Comparison of ENCODE assay signal across 8 cellular contexts in the genomic region with DNA sequence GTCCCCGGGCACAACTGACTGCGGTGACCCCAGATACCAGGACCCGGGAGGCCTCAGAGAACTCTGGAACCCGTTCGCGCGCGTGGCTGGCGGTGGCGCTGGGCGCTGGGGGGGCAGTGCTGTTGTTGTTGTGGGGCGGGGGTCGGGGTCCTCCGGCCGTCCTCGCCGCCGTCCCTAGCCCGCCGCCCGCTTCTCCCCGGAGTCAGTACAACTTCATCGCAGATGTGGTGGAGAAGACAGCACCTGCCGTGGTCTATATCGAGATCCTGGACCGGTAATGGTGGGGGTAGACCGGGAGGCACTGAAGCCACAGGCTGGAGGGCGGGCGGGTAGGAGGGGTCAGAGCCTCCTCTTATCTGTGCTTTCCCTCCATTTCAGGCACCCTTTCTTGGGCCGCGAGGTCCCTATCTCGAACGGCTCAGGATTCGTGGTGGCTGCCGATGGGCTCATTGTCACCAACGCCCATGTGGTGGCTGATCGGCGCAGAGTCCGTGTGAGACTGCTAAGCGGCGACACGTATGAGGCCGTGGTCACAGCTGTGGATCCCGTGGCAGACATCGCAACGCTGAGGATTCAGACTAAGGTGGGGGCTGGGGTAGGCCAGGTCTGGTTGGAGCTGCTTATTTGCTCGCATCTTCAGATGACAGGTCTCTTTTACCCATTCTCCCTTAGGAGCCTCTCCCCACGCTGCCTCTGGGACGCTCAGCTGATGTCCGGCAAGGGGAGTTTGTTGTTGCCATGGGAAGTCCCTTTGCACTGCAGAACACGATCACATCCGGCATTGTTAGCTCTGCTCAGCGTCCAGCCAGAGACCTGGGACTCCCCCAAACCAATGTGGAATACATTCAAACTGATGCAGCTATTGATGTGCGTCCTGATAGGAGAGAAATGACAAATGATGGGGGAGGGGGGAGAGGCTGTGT. TPM values are rescaled to one million over a fixed set of nuclear protein-coding genes. Genes with fewer than 3 reads are reported as not detected.
DNase-seq lines count a peak whose midpoint lies in the region; ATAC-seq and TF ChIP-seq lines count a peak whose summit lies in the region.

No MANE protein-coding gene starts in this region.

- H3K9me3 ChIP-seq in OCI-LY1 (ENCODE audit: low read length) (no peaks in the 10 kb centered on the region), cardiac muscle cell (ENCODE audit: low read depth) (no peaks in the 10 kb centered on the region), parathyroid adenoma (ENCODE audit: control insufficient read depth, low read length) (no peaks in the 10 kb centered on the region)

- peaks cover 36% of the 10 kb centered on the region for H3K4me1 Mint-ChIP-seq in activated naive CD4-positive, alpha-beta T cell treated with anti-CD3 and anti-CD28 coated beads, Interleukin-2, amount 50 U/mL, for 24 hours

- peak overlapping the region; percentile 91 for H3K4me3 ChIP-seq in OCI-LY1 (ENCODE audit: low read depth, low read length, poor library complexity, severe bottlenecking)
- peak overlapping the region; percentile 82 for H3K4me3 ChIP-seq in cardiac muscle cell
- peak overlapping the region; percentile 83 for H3K4me3 ChIP-seq in parathyroid adenoma (ENCODE audit: low read depth, low read length)

- H3K79me2 ChIP-seq in OCI-LY1 (ENCODE audit: insufficient read depth, low read length) = peaks cover 10% of the 10 kb centered on the region
- peaks cover 7% of the 10 kb centered on the region for H3K79me2 ChIP-seq in parathyroid adenoma

- H3K27ac Mint-ChIP-seq in activated naive CD4-positive, alpha-beta T cell treated with anti-CD3 and anti-CD28 coated beads, Interleukin-2, amount 50 U/mL, for 24 hours = peak overlapping the region; percentile 57

- peaks cover 29% of the 10 kb centered on the region for H3K4me1 ChIP-seq in OCI-LY1 (ENCODE audit: insufficient read depth, low read length, severe bottlenecking)
- peaks cover 9% of the 10 kb centered on the region for H3K4me1 ChIP-seq in cardiac muscle cell (ENCODE audit: low read depth)
- peaks cover 5% of the 10 kb centered on the region for H3K4me1 ChIP-seq in parathyroid adenoma

- H3K27ac ChIP-seq in OCI-LY1 (ENCODE audit: low read depth, low read length, poor library complexity, severe bottlenecking) = peak overlapping the region; percentile 55
- no peak overlapping the region for H3K27ac ChIP-seq in cardiac muscle cell
- peak overlapping the region; percentile 82 for H3K27ac ChIP-seq in parathyroid adenoma

- no peaks in the 10 kb centered on the region for H3K27me3 Mint-ChIP-seq in activated naive CD4-positive, alpha-beta T cell treated with anti-CD3 and anti-CD28 coated beads, Interleukin-2, amount 50 U/mL, for 24 hours

- peak overlapping the region; percentile 90 for H3K4me3 Mint-ChIP-seq in activated naive CD4-positive, alpha-beta T cell treated with anti-CD3 and anti-CD28 coated beads, Interleukin-2, amount 50 U/mL, for 24 hours

- ATAC-seq in HG02759 (IDR thresholded peaks at IDR 0.05; ENCODE audit: unreplicated experiment) = peak; percentile 27

- no peaks in the 10 kb centered on the region for H3K9me2 ChIP-seq in OCI-LY1 (ENCODE audit: low read depth, low read length)

- H3K36me3 ChIP-seq in OCI-LY1 (ENCODE audit: insufficient read depth, low read length) (peaks cover 57% of the 10 kb centered on the region), cardiac muscle cell (peaks cover 19% of the 10 kb centered on the region), parathyroid adenoma (ENCODE audit: control insufficient read depth, insufficient read depth, low read length) (no peaks in the 10 kb centered on the region)

- H3K27me3 ChIP-seq in OCI-LY1 (ENCODE audit: insufficient read depth, low read length) (no peaks in the 10 kb centered on the region), cardiac muscle cell (no peaks in the 10 kb centered on the region), parathyroid adenoma (ENCODE audit: control insufficient read depth, insufficient read depth, low read length) (no peaks in the 10 kb centered on the region)

- H4K20me1 ChIP-seq in OCI-LY1 (ENCODE audit: insufficient read depth, low read length) = no peaks in the 10 kb centered on the region

- H3K4me2 ChIP-seq in OCI-LY1 (ENCODE audit: low read length) (peak overlapping the region; percentile 95), parathyroid adenoma (ENCODE audit: low read length) (peak overlapping the region; percentile 85)

- peak overlapping the region; percentile 99 for H3K9ac ChIP-seq in OCI-LY1 (ENCODE audit: low read length)
- H3K9ac ChIP-seq in parathyroid adenoma = no peak overlapping the region

- H2AFZ ChIP-seq in OCI-LY1 (ENCODE audit: low read length) (no peak overlapping the region), parathyroid adenoma (peak overlapping the region; percentile 95)

- H3F3A ChIP-seq in OCI-LY1 (ENCODE audit: insufficient read depth, low read length) = no peaks in the 10 kb centered on the region

- H3K9me3 Mint-ChIP-seq in activated naive CD4-positive, alpha-beta T cell treated with anti-CD3 and anti-CD28 coated beads, Interleukin-2, amount 50 U/mL, for 24 hours = no peaks in the 10 kb centered on the region

- DNase-seq in NCI-H2171 treated with DMSO at 0.1 percent for 48 hours (lab: John Stamatoyannopoulos, UW) (peak; percentile 27), NCI-H2171 (lab: John Stamatoyannopoulos, UW) (no peak), cardiac muscle cell (ENCODE audit: low read depth in 1 of 2, low spot score in 1 of 2) (peak; percentile 44 to 54), DMS114 treated with DMSO at 0.1 percent for 48 hours (lab: John Stamatoyannopoulos, UW; ENCODE audit: unreplicated experiment) (no peak)

- peaks cover 36% of the 10 kb centered on the region for H3K36me3 Mint-ChIP-seq in activated naive CD4-positive, alpha-beta T cell treated with anti-CD3 and anti-CD28 coated beads, Interleukin-2, amount 50 U/mL, for 24 hours

- TF ChIP-seq CTCF in OCI-LY1 (IDR thresholded peaks at IDR 0.05; ENCODE audit: low read length) = no peak
- TF ChIP-seq CTCF in cardiac muscle cell (IDR thresholded peaks at IDR 0.05; ENCODE audit: low read depth, low read length) = no peak
- no peak for TF ChIP-seq CTCF in parathyroid adenoma (IDR thresholded peaks at IDR 0.05)

RNA-seq across cellular contexts. Expression of a gene that starts 0.8 kb away (rescaled TPM):
- 39.9 and 55.1 TPM in 2 replicates for total RNA-seq in cardiac muscle cell
- 57.6 and 82.0 TPM in 2 replicates for polyA plus RNA-seq in cardiac muscle cell

RNA-seq across cellular contexts. Expression of a gene that starts 1.0 kb away (rescaled TPM):
- total RNA-seq in cardiac muscle cell = 93.2 and 105 TPM in 2 replicates
- polyA plus RNA-seq in cardiac muscle cell = 120 and 122 TPM in 2 replicates

RNA-seq across cellular contexts. Expression of a gene that starts 4.5 kb away (rescaled TPM):
- total RNA-seq in cardiac muscle cell = 0.98 and 1.1 TPM in 2 replicates
- polyA plus RNA-seq in cardiac muscle cell = 0.60 and 0.67 TPM in 2 replicates

RNA-seq across cellular contexts. Expression of a gene that starts 16.2 kb away (rescaled TPM):
- total RNA-seq in cardiac muscle cell = 0.06 TPM in 1 of 2 replicates, not detected in the other
- polyA plus RNA-seq in cardiac muscle cell = not detected in 2 replicates

RNA-seq across cellular contexts. Expression of a gene that starts 23.0 kb away (rescaled TPM):
- 7.8 and 10.9 TPM in 2 replicates for total RNA-seq in cardiac muscle cell
- 14.2 and 18.9 TPM in 2 replicates for polyA plus RNA-seq in cardiac muscle cell

Comparison
In these comparisons a context has a peak if more than half of its experiments do, and no peak if none do; other contexts are left out.
1. DNase-seq: peak in NCI-H2171 treated with DMSO at 0.1 percent for 48 hours (single experiment) and cardiac muscle cell (2 of 2); none in NCI-H2171 (single experiment) and DMS114 treated with DMSO at 0.1 percent for 48 hours (single experiment).
2. Peak in every context shown above with its lines, with median percentiles within 50 percentile points of each other: H3K4me3 ChIP-seq.